8 cellular contexts compared by ENCODE assay signal in the genomic region with DNA sequence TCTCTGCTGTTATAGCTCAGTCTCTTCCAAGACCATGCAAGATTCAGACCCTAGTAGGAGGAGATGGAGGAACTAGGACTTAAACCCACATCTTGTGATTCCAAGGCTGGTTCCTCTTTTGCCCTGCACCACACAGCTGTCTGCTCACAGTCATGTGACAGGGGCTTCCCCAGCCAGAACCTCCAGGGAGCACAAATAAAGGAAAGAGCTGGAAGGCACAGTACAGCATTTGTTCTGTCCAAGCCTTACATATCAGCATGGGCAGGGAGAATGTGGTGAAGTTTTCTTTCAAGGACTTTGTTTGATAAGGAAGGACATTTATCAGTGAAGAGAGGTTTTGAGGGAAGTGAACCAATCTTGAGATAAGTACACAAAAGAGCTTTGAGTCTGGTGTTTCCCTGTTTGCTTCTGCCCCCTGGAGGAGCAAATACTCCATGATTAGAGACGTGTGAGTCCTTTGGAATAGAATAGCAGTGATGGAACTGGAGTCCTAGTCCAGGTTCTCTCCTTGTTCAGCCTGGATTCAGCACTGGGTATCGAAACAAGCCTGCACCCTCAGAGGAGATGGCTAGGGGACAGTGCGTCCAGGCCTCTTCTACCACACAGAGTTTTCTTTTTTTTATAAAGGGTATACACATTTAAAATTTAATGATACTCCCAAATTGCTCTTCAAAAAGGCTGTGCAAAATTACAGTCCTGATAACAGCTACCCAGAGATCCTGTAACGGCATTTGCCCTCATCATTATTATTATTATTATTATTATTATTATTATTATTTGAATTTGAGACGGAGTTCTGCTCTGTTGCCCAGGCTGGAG. TPM values are rescaled to one million over a fixed set of nuclear protein-coding genes. Genes with fewer than 3 reads are reported as not detected.
DNase-seq lines count a peak whose midpoint lies in the region; ATAC-seq and TF ChIP-seq lines count a peak whose summit lies in the region.

No MANE protein-coding gene starts in this region.

- H3K36me3 Mint-ChIP-seq in Calu3 (ENCODE audit: insufficient read depth, unreplicated experiment) = peaks cover 84% of the 10 kb centered on the region

- peaks cover 14% of the 10 kb centered on the region for H3K4me1 Mint-ChIP-seq in Calu3 (ENCODE audit: low read depth, unreplicated experiment)

- H3K36me3 ChIP-seq in mucosa of stomach (ENCODE audit: control insufficient read depth, insufficient read depth, low read length) (peaks cover 2% of the 10 kb centered on the region), upper lobe of right lung (peaks cover 97% of the 10 kb centered on the region)

- TF ChIP-seq CTCF in Calu3 (IDR thresholded peaks at IDR 0.05; ENCODE audit: unreplicated experiment) = peak; percentile 64
- peak; percentile 72 for TF ChIP-seq CTCF in upper lobe of right lung (IDR thresholded peaks at IDR 0.05)

- H3K4me1 ChIP-seq in mucosa of stomach (ENCODE audit: control insufficient read depth, insufficient read depth, low read length) (peaks cover 18% of the 10 kb centered on the region), upper lobe of right lung (peaks cover 43% of the 10 kb centered on the region)

- peak overlapping the region; percentile 9 for H3K9ac ChIP-seq in mucosa of stomach (ENCODE audit: low read length)

- peak overlapping the region; percentile 55 for H3K27ac ChIP-seq in upper lobe of right lung

- intact Hi-C loops in Calu3 (cut with micrococcal nuclease; ENCODE audit: unreplicated experiment) (loop anchor here (1.0 kb wide), 1 partner anchor 86 kb away; a partner anchor contains a TSS), upper lobe of right lung (cut with DNase I) (loop anchor here (5.0 kb wide), 1 partner anchor 41 kb away; a partner anchor contains a TSS)

- no peak overlapping the region for H3K4me3 ChIP-seq in mucosa of stomach (ENCODE audit: low read length)
- H3K4me3 ChIP-seq in upper lobe of right lung = no peak overlapping the region

- BruUV-seq in Calu3 (replicated peaks; lab: Mats Ljungman, UMichigan) = TSS peak; percentile 62

- no peaks in the 10 kb centered on the region for H3K27me3 Mint-ChIP-seq in Calu3 (ENCODE audit: unreplicated experiment)

- H3K9me3 Mint-ChIP-seq in Calu3 (ENCODE audit: low read depth, unreplicated experiment) = no peaks in the 10 kb centered on the region

- peak overlapping the region; percentile 72 for H3K27ac Mint-ChIP-seq in Calu3 (ENCODE audit: unreplicated experiment)

- peak; percentile 64 for TF ChIP-seq POLR2A in erythroblast (IDR thresholded peaks at IDR 0.05; ENCODE audit: low read length)

- DNase-seq in Calu3 (peak; percentile 78), GM19238 (ENCODE audit: insufficient read length, low spot score) (peak; percentile 55), NCI-H460 (ENCODE audit: extremely low read depth, low read depth) (peak; percentile 85), erythroblast (lab: John Stamatoyannopoulos, UW) (peak; percentile 91), upper lobe of right lung (peak; percentile 80)
- DNase-seq in activated CD4-positive, alpha-beta T cell treated with anti-CD3 and anti-CD28 coated beads, Interleukin-2, amount 50 U/mL, for 4 hours = peak; percentile 44 to 50

- ATAC-seq in HG03196 (IDR thresholded peaks at IDR 0.05; ENCODE audit: unreplicated experiment) = peak; percentile 93
- ATAC-seq in upper lobe of right lung = peak; percentile 94

- H3K27me3 ChIP-seq in mucosa of stomach (ENCODE audit: control insufficient read depth, insufficient read depth, low read length) = no peaks in the 10 kb centered on the region
- H3K27me3 ChIP-seq in upper lobe of right lung = no peaks in the 10 kb centered on the region

- CTCF ChIA-PET in Calu3 (lab: Charles Lee) = interaction anchor here (0.6 to 1.7 kb wide), 13 partner anchors 10 to 252 kb away, joined by 3 to 20 read pairs (median 4); a partner anchor contains a TSS

- no peak overlapping the region for H3K4me3 Mint-ChIP-seq in Calu3 (ENCODE audit: low read depth, unreplicated experiment)

- H3K9me3 ChIP-seq in mucosa of stomach (ENCODE audit: control insufficient read depth, low read length) (no peaks in the 10 kb centered on the region), upper lobe of right lung (no peaks in the 10 kb centered on the region)

RNA-seq across cellular contexts. Expression of a gene that starts 24.6 kb away (rescaled TPM):
- 21.4 and 22.5 TPM in 2 replicates for total RNA-seq in Calu3 (2022)
- total RNA-seq in NCI-H460 (2014; rRNA removed; shearing (Covaris generic)) = 12.7 and 13.0 TPM in 2 replicates
- polyA plus RNA-seq in NCI-H460 (2014; cell fraction: nucleus; rRNA removed) = 9.8 and 12.9 TPM in 2 replicates
- 31.6 TPM for total RNA-seq in upper lobe of right lung

RNA-seq across cellular contexts. Expression of a gene that starts 42.4 kb away (rescaled TPM):
- total RNA-seq in Calu3 (2022) (232 and 285 TPM in 2 replicates), upper lobe of right lung (316 TPM)
- 70.1 and 71.1 TPM in 2 replicates for total RNA-seq in NCI-H460 (2014; rRNA removed; shearing (Covaris generic))
- polyA plus RNA-seq in NCI-H460 (2014; cell fraction: nucleus; rRNA removed) = 36.7 and 39.2 TPM in 2 replicates
